Comparison of ENCODE assay signal across 10 cellular contexts in the genomic region with DNA sequence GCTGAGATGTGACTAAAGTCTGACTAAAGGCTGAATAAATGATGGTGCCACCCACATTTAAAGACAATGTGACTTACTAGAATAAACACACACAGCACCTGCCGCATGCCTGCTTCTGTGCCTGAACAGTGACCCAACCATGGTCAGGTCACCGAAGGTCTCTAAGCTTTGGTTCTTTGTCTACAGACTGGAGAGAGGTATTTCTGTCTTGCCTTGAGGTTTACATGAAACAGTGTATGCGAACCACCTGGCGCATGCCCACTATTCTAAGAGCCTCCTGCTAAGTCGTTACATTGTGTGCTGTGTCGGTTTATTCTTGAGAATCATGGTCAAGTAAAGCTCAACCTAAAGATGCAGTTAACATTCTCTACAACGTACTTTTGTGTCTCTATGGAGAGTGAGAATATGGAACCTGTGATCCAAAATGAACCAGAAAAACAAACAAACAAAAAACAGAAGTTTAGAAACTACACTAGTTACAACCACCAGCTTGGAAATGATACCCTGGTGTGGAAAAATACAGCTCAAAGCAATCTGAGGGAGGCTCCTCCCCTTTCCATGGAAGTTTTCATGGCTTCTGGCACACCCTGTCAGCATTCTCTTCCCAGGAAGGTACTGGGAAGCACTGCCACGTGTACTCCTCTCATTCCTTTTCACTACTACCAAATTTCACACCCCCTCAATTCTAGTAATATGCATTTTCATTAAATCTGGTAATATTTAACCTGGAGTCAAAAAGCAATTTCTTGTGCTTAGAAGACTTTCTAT. TPM values are rescaled to one million over a fixed set of nuclear protein-coding genes. Genes with fewer than 3 reads are reported as not detected.
DNase-seq lines count a peak whose midpoint lies in the region; ATAC-seq, FAIRE-seq and TF ChIP-seq lines count a peak whose summit lies in the region.
"Had no signal": no experiment of that assay in that cellular context is flagged by ENCODE, and none has a peak within 500 bp of the region (broad histone marks: within the 10 kb centered on the region; RNA-seq: fewer than 3 reads in every experiment).

No MANE protein-coding gene starts in this region.

- no peaks in the 10 kb centered on the region for H3K9me3 Mint-ChIP-seq in activated T-cell treated with anti-CD3 and anti-CD28 coated beads, Interleukin-2, amount 50 U/mL, for 72 hours
- no peaks in the 10 kb centered on the region for H3K9me3 Mint-ChIP-seq in naive thymus-derived CD8-positive, alpha-beta T cell
- peaks cover 4% of the 10 kb centered on the region for H3K9me3 Mint-ChIP-seq in glutamatergic neuron (ENCODE audit: unreplicated experiment)
- H3K9me3 Mint-ChIP-seq: neural crest cell had no signal

- POLR2A ChIA-PET in naive thymus-derived CD8-positive, alpha-beta T cell (lab: Charles Lee), result interaction anchor here (0.6 to 1.4 kb wide), 2 partner anchors 21 to 41 kb away, joined by 3 to 4 read pairs; no protein-coding TSS in a partner anchor

- peak overlapping the region; percentile 91 for H3K27ac Mint-ChIP-seq in activated T-cell treated with anti-CD3 and anti-CD28 coated beads, Interleukin-2, amount 50 U/mL, for 72 hours
- H3K27ac Mint-ChIP-seq in naive thymus-derived CD8-positive, alpha-beta T cell, result peak overlapping the region in 7 of 10 donors; percentile 20 to 98 (median 83)
- H3K27ac Mint-ChIP-seq in glutamatergic neuron (ENCODE audit: unreplicated experiment), result no peak overlapping the region

- no peaks in the 10 kb centered on the region for H3K27me3 Mint-ChIP-seq in activated T-cell treated with anti-CD3 and anti-CD28 coated beads, Interleukin-2, amount 50 U/mL, for 72 hours (ENCODE audit: low read depth)
- no peaks in the 10 kb centered on the region for H3K27me3 Mint-ChIP-seq in naive thymus-derived CD8-positive, alpha-beta T cell
- H3K27me3 Mint-ChIP-seq in glutamatergic neuron (ENCODE audit: unreplicated experiment), result peaks cover 3% of the 10 kb centered on the region

- peak; percentile 94 for FAIRE-seq in GM12891 (lab: Jason Lieb, UNC)

- ATAC-seq in GM21723 (IDR thresholded peaks at IDR 0.05; ENCODE audit: unreplicated experiment) (peak; percentile 9), HG02642 (IDR thresholded peaks at IDR 0.05; ENCODE audit: poor library complexity, unreplicated experiment) (no peak), GM21528 (IDR thresholded peaks at IDR 0.05; ENCODE audit: low FRiP score, unreplicated experiment) (no peak)
- ATAC-seq in activated T-cell treated with anti-CD3 and anti-CD28 coated beads, Interleukin-2, amount 50 U/mL, for 72 hours (replicated peaks in 1 of 2), result peak; percentile 14 to 18
- no peak for ATAC-seq in naive thymus-derived CD8-positive, alpha-beta T cell

- no peak for TF ChIP-seq CTCF in glutamatergic neuron (IDR thresholded peaks at IDR 0.05; ENCODE audit: partially characterized antibody, unreplicated experiment)

- peak; percentile 48; the same call in 1 of the 2 replicates for TF ChIP-seq POLR2A in GM12891 (IDR thresholded peaks at IDR 0.05; ENCODE audit: low read depth, low read length)
- TF ChIP-seq POLR2A in erythroblast (IDR thresholded peaks at IDR 0.05; ENCODE audit: low read length), result no peak

- peak overlapping the region; percentile 68 to 85 for H3K4me3 Mint-ChIP-seq in activated T-cell treated with anti-CD3 and anti-CD28 coated beads, Interleukin-2, amount 50 U/mL, for 72 hours
- H3K4me3 Mint-ChIP-seq in naive thymus-derived CD8-positive, alpha-beta T cell, result peak overlapping the region in 8 of 10 donors; percentile 48 to 85 (median 70)
- no peak overlapping the region for H3K4me3 Mint-ChIP-seq in glutamatergic neuron (ENCODE audit: unreplicated experiment)
- H3K4me3 Mint-ChIP-seq: neural crest cell had no signal

- peaks cover 0 to 8% of the 10 kb centered on the region in 2 donors for H3K36me3 Mint-ChIP-seq in activated T-cell treated with anti-CD3 and anti-CD28 coated beads, Interleukin-2, amount 50 U/mL, for 72 hours (ENCODE audit: insufficient read depth in 2 of 2)
- H3K36me3 Mint-ChIP-seq in naive thymus-derived CD8-positive, alpha-beta T cell, result peaks cover 0 to 2% (median 1%) of the 10 kb centered on the region in 3 donors
- no peaks in the 10 kb centered on the region for H3K36me3 Mint-ChIP-seq in glutamatergic neuron (ENCODE audit: unreplicated experiment)

- no peak for DNase-seq in GM12891 (ENCODE audit: insufficient read length, low spot score)
- DNase-seq in activated T-cell treated with anti-CD3 and anti-CD28 coated beads, Interleukin-2, amount 50 U/mL, for 72 hours, result peak; percentile 46 to 60
- DNase-seq in naive thymus-derived CD8-positive, alpha-beta T cell, result no peak
- no peak for DNase-seq in erythroblast (lab: John Stamatoyannopoulos, UW)
- no peak for DNase-seq in glutamatergic neuron
- DNase-seq: Kasumi-1 had no signal

- H3K4me1 Mint-ChIP-seq in activated T-cell treated with anti-CD3 and anti-CD28 coated beads, Interleukin-2, amount 50 U/mL, for 72 hours (ENCODE audit: low read depth), result peaks cover 82% of the 10 kb centered on the region
- H3K4me1 Mint-ChIP-seq in naive thymus-derived CD8-positive, alpha-beta T cell, result peaks cover 55 to 82% (median 76%) of the 10 kb centered on the region in 4 donors
- H3K4me1 Mint-ChIP-seq in glutamatergic neuron (ENCODE audit: low read depth, unreplicated experiment), result peaks cover 12% of the 10 kb centered on the region

TF ChIP-seq in GM12891, 5 proteins besides CTCF, POLR2A, EP300 and RAD21:
- TF ChIP-seq PAX5 (IDR thresholded peaks at IDR 0.05; ENCODE audit: insufficient read depth, low read length, severe bottlenecking) (no peak), TAF1 (IDR thresholded peaks at IDR 0.05; ENCODE audit: low read depth, low read length) (no peak), SPI1 (IDR thresholded peaks at IDR 0.05; ENCODE audit: low read depth, low read length) (no peak), POLR2AphosphoS5 (IDR thresholded peaks at IDR 0.05; ENCODE audit: low read depth, low read length) (no peak), POU2F2 (IDR thresholded peaks at IDR 0.05; ENCODE audit: low read depth, low read length) (no peak)

RNA-seq across cellular contexts. Expression of a gene that starts 40.0 kb away (rescaled TPM):
- polyA plus RNA-seq in GM12891 (2012; ENCODE audit: low read depth, missing spikeins), result 124 TPM
- total RNA-seq in activated T-cell treated with anti-CD3 and anti-CD28 coated beads, Interleukin-2, amount 50 U/mL, for 72 hours, result 10 to 100 TPM; 90.8 to 91.1 TPM
- total RNA-seq in naive thymus-derived CD8-positive, alpha-beta T cell, result 10 to 100 TPM; 47.0 to 48.9 TPM
- polyA plus RNA-seq in naive thymus-derived CD8-positive, alpha-beta T cell, result 10 to 100 TPM; 19.5 to 31.5 (median 20.9) TPM
- 30.6 TPM for total RNA-seq in glutamatergic neuron (ENCODE audit: unreplicated experiment)

Comparison
In these comparisons a context has a peak if more than half of its experiments do, and no peak if none do; other contexts are left out.
1. DNase-seq: peak in activated T-cell treated with anti-CD3 and anti-CD28 coated beads, Interleukin-2, amount 50 U/mL, for 72 hours (2 of 2); none in GM12891 (single experiment), naive thymus-derived CD8-positive, alpha-beta T cell (0 of 10), erythroblast (0 of 2) and glutamatergic neuron (single experiment).
2. ATAC-seq: peak in GM21723 (single experiment) and activated T-cell treated with anti-CD3 and anti-CD28 coated beads, Interleukin-2, amount 50 U/mL, for 72 hours (2 of 2); none in naive thymus-derived CD8-positive, alpha-beta T cell (0 of 2), HG02642 (single experiment) and GM21528 (single experiment).